In the genomic region with DNA sequence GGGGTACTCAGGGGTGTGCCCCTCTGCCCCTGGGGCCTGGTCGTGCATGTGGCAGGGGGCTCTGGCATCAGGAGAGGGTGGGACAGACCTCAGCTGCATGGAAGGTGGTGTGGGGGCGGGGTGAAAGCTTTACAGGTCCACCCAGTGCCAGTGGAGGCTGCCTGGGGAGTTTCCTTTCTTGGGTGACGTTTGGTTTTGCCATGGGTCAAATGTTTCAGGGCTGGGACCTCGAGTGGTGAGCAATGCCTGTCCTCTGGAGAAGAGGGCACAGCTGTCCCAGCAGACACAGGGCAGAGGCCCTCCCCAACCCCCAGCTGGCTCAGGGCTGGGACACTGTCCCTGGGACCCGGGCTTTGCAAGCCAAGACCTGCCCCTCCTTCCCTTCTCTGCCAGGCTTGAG, we compare ENCODE assay signal across 12 cellular contexts. TPM values are rescaled to one million over a fixed set of nuclear protein-coding genes. Genes with fewer than 3 reads are reported as not detected.
DNase-seq lines count a peak whose midpoint lies in the region; ATAC-seq, FAIRE-seq and TF ChIP-seq lines count a peak whose summit lies in the region.
"Had no signal": no experiment of that assay in that cellular context is flagged by ENCODE, and none has a peak within 500 bp of the region (broad histone marks: within the 10 kb centered on the region; RNA-seq: fewer than 3 reads in every experiment).

No MANE protein-coding gene starts in this region.

- H4K20me1 ChIP-seq in HCT116 (ENCODE audit: insufficient read depth) = 0 out of 2 replicates have a peak, but pooled peaks cover 4% of the 10 kb centered on the region
- peaks cover 44% of the 10 kb centered on the region; the same call in 1 of the 2 replicates for H4K20me1 ChIP-seq in HepG2 (ENCODE audit: insufficient read depth, low read length)

- TF ChIP-seq CTCF in HCT116 (IDR thresholded peaks at IDR 0.05 in 2 of 3, conservative IDR thresholded peaks at IDR 0.05 in 1 of 3; ENCODE audit: borderline replicate concordance in 1 of 3, insufficient read depth in 1 of 3, low read depth in 2 of 3, low read length in 2 of 3) (no peak), HepG2 (CRISPR knock-in tag; IDR thresholded peaks at IDR 0.05) (no peak), spleen (IDR thresholded peaks at IDR 0.05 in 8 of 11, conservative IDR thresholded peaks at IDR 0.05 in 3 of 11) (no peak)

- H3K9me3 ChIP-seq in HCT116 (ENCODE audit: control insufficient read depth in 1 of 2, insufficient read depth in 1 of 2, low read depth in 1 of 2, low read length in 2 of 2) (no peaks in the 10 kb centered on the region), HepG2 (ENCODE audit: low read length) (no peaks in the 10 kb centered on the region), spleen (no peaks in the 10 kb centered on the region)

- H2AFZ ChIP-seq in HCT116 (ENCODE audit: low read depth, low read length, poor library complexity, severe bottlenecking) (no peak overlapping the region), HepG2 (ENCODE audit: low read length) (no peak overlapping the region)

- ATAC-seq in HCT116 = no peak
- no peak for ATAC-seq in HepG2
- no peak for ATAC-seq in GM21423 (IDR thresholded peaks at IDR 0.05; ENCODE audit: unreplicated experiment)
- ATAC-seq: activated CD8-positive, alpha-beta memory T cell treated with anti-CD3 and anti-CD28 coated beads, Interleukin-2, amount 10 ng/mL, durations not matched to agents 7 days and 5 days had no signal

- H3K79me2 ChIP-seq in HCT116 (ENCODE audit: insufficient read depth, low read length) = peaks cover 80% of the 10 kb centered on the region
- peaks cover 79% of the 10 kb centered on the region for H3K79me2 ChIP-seq in HepG2 (ENCODE audit: insufficient read depth, low read length)

- TF ChIP-seq POLR2A in HCT116 (IDR thresholded peaks at IDR 0.05; ENCODE audit: borderline replicate concordance, extremely low read depth, insufficient read depth, insufficient read length) (no peak), HepG2 (IDR thresholded peaks at IDR 0.05; ENCODE audit: insufficient read depth in 1 of 2, low read depth in 2 of 2, low read length in 2 of 2) (no peak), spleen (IDR thresholded peaks at IDR 0.05) (no peak)

- TF ChIP-seq RAD21 in HCT116 (IDR thresholded peaks at IDR 0.05; ENCODE audit: low read depth) (no peak), HepG2 (CRISPR knock-in tag; IDR thresholded peaks at IDR 0.05) (no peak)

- CTCF ChIA-PET in HCT116 (lab: Charles Lee) (no interaction called here), HepG2 (lab: Yijun Ruan, JAX; ENCODE audit: low intra/inter-chr PET ratio, low total read pairs) (no interaction called here)

- no peaks in the 10 kb centered on the region for H3K27me3 Mint-ChIP-seq in dendritic cell treated with granulocyte-macrophage colony-stimulating factor and Interleukin-4, amounts not matched to agents 40 ng/mL and 50 ng/mL, for 4 days

- H3K4me3 ChIP-seq in HCT116 (replicated peaks in 1 of 2; ENCODE audit: low read depth in 1 of 2, low read length in 2 of 2) (no peak overlapping the region), HepG2 (replicated peaks in 1 of 3; ENCODE audit: insufficient read depth in 1 of 3, low read depth in 2 of 3, low read length in 3 of 3) (peak overlapping the region; percentile 69 to 98 (median 82); a peak in 5 of 6 replicates), spleen (peak overlapping the region in 3 of 8 donors; percentile 66 to 86 (median 82))

- no peaks in the 10 kb centered on the region for H3K9me2 ChIP-seq in HCT116 (ENCODE audit: insufficient read depth)

- peaks cover 2% of the 10 kb centered on the region for H3K4me1 Mint-ChIP-seq in dendritic cell treated with granulocyte-macrophage colony-stimulating factor and Interleukin-4, amounts not matched to agents 40 ng/mL and 50 ng/mL, for 4 days (ENCODE audit: low read depth)

- peak overlapping the region; percentile 33; the same call in 1 of the 2 replicates for H3K27ac ChIP-seq in HCT116 (ENCODE audit: low read depth, low read length)
- peak overlapping the region; percentile 99 for H3K27ac ChIP-seq in HepG2 (ENCODE audit: extremely low read length, insufficient read depth, low read length)
- peak overlapping the region in 6 of 8 donors; percentile 58 to 90 (median 86) for H3K27ac ChIP-seq in spleen
- H3K27ac ChIP-seq: HL-60 had no signal

- in situ Hi-C loops in HepG2 (cut with HindIII; ENCODE audit: extremely low pct_ligation_motif_present, low pct_unique_long_range_greater_than_20kb) = loop anchor here (10.0 kb wide), 2 partner anchors 165 to 265 kb away; a partner anchor contains a TSS

- no peak for TF ChIP-seq EP300 in HepG2 (IDR thresholded peaks at IDR 0.05; ENCODE audit: low read depth in 2 of 2, low read length in 2 of 2)
- TF ChIP-seq EP300 in HepG2 (CRISPR knock-in tag; IDR thresholded peaks at IDR 0.05; ENCODE audit: borderline replicate concordance) = no peak

- intact Hi-C loops in HCT116 (cut with micrococcal nuclease) = no loop called here
- intact Hi-C loops in dendritic cell treated with granulocyte-macrophage colony-stimulating factor and Interleukin-4, amounts not matched to agents 40 ng/mL and 50 ng/mL, for 4 days (cut with micrococcal nuclease) = loop anchor here (5.0 kb wide), 2 partner anchors 32 to 163 kb away; no protein-coding TSS in a partner anchor
- intact Hi-C loops in HepG2 (cut with micrococcal nuclease; ENCODE audit: unreplicated experiment) = loop anchor here (5.0 to 10.0 kb wide), 2 partner anchors 37 to 155 kb away; no protein-coding TSS in a partner anchor
- intact Hi-C loops in spleen (cut with DNase I; ENCODE audit: low total_unique reads) = loop anchor here (10.0 kb wide), 1 partner anchor 155 kb away; no protein-coding TSS in a partner anchor

- POLR2A ChIA-PET in HCT116 (lab: Charles Lee) = no interaction called here
- POLR2A ChIA-PET in HepG2 (lab: Yijun Ruan, JAX) = interaction anchor here (1.9 to 3.7 kb wide), 6 partner anchors 11 to 105 kb away, joined by 6 to 28 read pairs (median 16); no protein-coding TSS in a partner anchor

- RAD21 ChIA-PET in HCT116 (lab: Charles Lee; ENCODE audit: low non-redundant PET in 1 of 2, low total read pairs in 2 of 2, uncharacterized antibody in 2 of 2, unreplicated experiment in 2 of 2) = no interaction called here

- no peaks in the 10 kb centered on the region for H3K36me3 ChIP-seq in HCT116 (ENCODE audit: control insufficient read depth in 1 of 2, insufficient read depth in 2 of 2, low read length in 2 of 2)
- no peaks in the 10 kb centered on the region for H3K36me3 ChIP-seq in HepG2 (replicated peaks in 1 of 2; ENCODE audit: control insufficient read depth in 1 of 2, insufficient read depth in 2 of 2, low read length in 2 of 2)
- no peaks in the 10 kb centered on the region for H3K36me3 ChIP-seq in spleen

- H3K27me3 ChIP-seq in HCT116 (ENCODE audit: insufficient read depth, low read length) (no peaks in the 10 kb centered on the region), HepG2 (ENCODE audit: control insufficient read depth in 1 of 2, insufficient read depth in 2 of 2, low read length in 2 of 2) (no peaks in the 10 kb centered on the region; a peak in 1 of 5 replicates), spleen (replicated peaks in 1 of 7) (peaks cover 0 to 5% (median 0%) of the 10 kb centered on the region in 7 donors)

- peaks cover 25 to 59% of the 10 kb centered on the region in 2 experiments for H3K4me1 ChIP-seq in HCT116 (ENCODE audit: control insufficient read depth in 1 of 2, insufficient read depth in 2 of 2, low read length in 2 of 2)
- peaks cover 77% of the 10 kb centered on the region for H3K4me1 ChIP-seq in HepG2 (ENCODE audit: insufficient read depth, low read length)
- H3K4me1 ChIP-seq in spleen = peaks cover 22 to 90% (median 70%) of the 10 kb centered on the region in 6 donors

- peak overlapping the region; percentile 30 for H3K27ac Mint-ChIP-seq in dendritic cell treated with granulocyte-macrophage colony-stimulating factor and Interleukin-4, amounts not matched to agents 40 ng/mL and 50 ng/mL, for 4 days
- H3K27ac Mint-ChIP-seq: activated CD8-positive, alpha-beta memory T cell treated with anti-CD3 and anti-CD28 coated beads, Interleukin-2, amount 10 ng/mL, durations not matched to agents 7 days and 5 days had no signal

- FAIRE-seq in HepG2 (lab: Jason Lieb, UNC) = no peak

- H3K4me2 ChIP-seq in HCT116 (ENCODE audit: low read length) = peak overlapping the region; percentile 79
- H3K4me2 ChIP-seq in HepG2 (ENCODE audit: low read depth, low read length) = peak overlapping the region; percentile 98

- 20% methylated on average over 3 of the region's 5 CpGs for WGBS in HepG2 (ENCODE audit: low lambda C conversion rate)
- WGBS in spleen, 5 donors = 46 to 63% (median 55%) methylated on average over 2 to 5 of the region's 5 CpGs

- DNase-seq in HCT116 (ENCODE audit: low read depth, low spot score) (no peak), HepG2 (ENCODE audit: low spot score) (no peak), spleen (no peak), middle frontal gyrus (ENCODE audit: extremely low spot score, low spot score) (no peak), NCI-H446 treated with DMSO at 0.1 percent for 48 hours (lab: John Stamatoyannopoulos, UW) (no peak), cerebellar nuclear complex (lab: John Stamatoyannopoulos, UW) (no peak)
- DNase-seq: activated CD8-positive, alpha-beta memory T cell treated with anti-CD3 and anti-CD28 coated beads, Interleukin-2, amount 10 ng/mL, durations not matched to agents 7 days and 5 days; central memory CD4-positive, alpha-beta T cell; stimulated activated CD4-positive, alpha-beta T cell treated with anti-CD3 and anti-CD28 coated beads, Interleukin-12 subunit alpha, Interleukin-12 subunit beta, amount 100 ng/mL, for 4 hours had no signal

- BruUV-seq in HCT116 (replicated peaks; lab: Mats Ljungman, UMichigan) (no TSS peak), HepG2 (replicated peaks; lab: Mats Ljungman, UMichigan) (no TSS peak)

- H3K4me3 Mint-ChIP-seq in dendritic cell treated with granulocyte-macrophage colony-stimulating factor and Interleukin-4, amounts not matched to agents 40 ng/mL and 50 ng/mL, for 4 days = peak overlapping the region; percentile 89
- H3K4me3 Mint-ChIP-seq: activated CD8-positive, alpha-beta memory T cell treated with anti-CD3 and anti-CD28 coated beads, Interleukin-2, amount 10 ng/mL, durations not matched to agents 7 days and 5 days had no signal

- peaks cover 58% of the 10 kb centered on the region for H3K36me3 Mint-ChIP-seq in dendritic cell treated with granulocyte-macrophage colony-stimulating factor and Interleukin-4, amounts not matched to agents 40 ng/mL and 50 ng/mL, for 4 days (ENCODE audit: low read depth)
- H3K36me3 Mint-ChIP-seq: activated CD8-positive, alpha-beta memory T cell treated with anti-CD3 and anti-CD28 coated beads, Interleukin-2, amount 10 ng/mL, durations not matched to agents 7 days and 5 days had no signal

- no peaks in the 10 kb centered on the region for H3K9me3 Mint-ChIP-seq in dendritic cell treated with granulocyte-macrophage colony-stimulating factor and Interleukin-4, amounts not matched to agents 40 ng/mL and 50 ng/mL, for 4 days

- peak overlapping the region; percentile 44; the same call in 1 of the 2 replicates for H3K9ac ChIP-seq in HCT116 (ENCODE audit: low read length)
- H3K9ac ChIP-seq in HepG2 (ENCODE audit: insufficient read depth, low read depth, low read length) = peak overlapping the region; percentile 95

RNA-seq across cellular contexts. Expression of a gene that starts 3.6 kb away (rescaled TPM):
- total RNA-seq in HCT116 (2021; ENCODE audit: unreplicated experiment) (43.9 TPM), HepG2 (2016; rRNA removed; fragmentation: Illumina TruSeq; extraction: Trizol) (19.2 and 29.2 TPM in 2 replicates), spleen (100 to 1,000 TPM in 2 of 7 donors, 10 to 100 TPM in 5; 67.7 to 116 (median 95.6) TPM)
- polyA plus RNA-seq in HCT116 (2012) = 39.0 and 47.7 TPM in 2 replicates
- 24.1 and 24.5 TPM in 2 replicates for total RNA-seq in HepG2 (2016; cell fraction: cytosol; rRNA removed; fragmentation: Illumina TruSeq; extraction: Trizol; ENCODE audit: low read depth)
- total RNA-seq in HepG2 (2016; cell fraction: insoluble cytoplasmic fraction; rRNA removed; fragmentation: Illumina TruSeq; extraction: Trizol) = 16.2 and 29.2 TPM in 2 replicates
- total RNA-seq in HepG2 (2016; cell fraction: membrane; rRNA removed; fragmentation: Illumina TruSeq; extraction: Trizol) = 50.6 and 51.0 TPM in 2 replicates
- total RNA-seq in HepG2 (2016; cell fraction: nucleus; rRNA removed; fragmentation: Illumina TruSeq; extraction: Trizol) = 14.5 and 14.9 TPM in 2 replicates
- polyA plus RNA-seq in HepG2 (2011; rRNA removed) (18.9 and 23.8 TPM in 2 replicates), spleen (10 to 100 TPM; 10.9 to 40.4 (median 11.9) TPM)
- polyA plus RNA-seq in HepG2 (2011; cell fraction: cytosol; rRNA removed) = 20.3 and 28.6 TPM in 2 replicates
- polyA plus RNA-seq in HepG2 (2011; cell fraction: nucleus; rRNA removed) = 25.5 and 28.6 TPM in 2 replicates
- polyA plus RNA-seq in HepG2 (2012) = 42.6 and 48.4 TPM in 2 replicates
- polyA plus RNA-seq in HepG2 (2016; cell fraction: cytosol; fragmentation: Illumina TruSeq; extraction: Trizol; ENCODE audit: low read depth) = 68.3 and 74.3 TPM in 2 replicates
- 28.2 and 39.1 TPM in 2 replicates for polyA plus RNA-seq in HepG2 (2016; cell fraction: insoluble cytoplasmic fraction; fragmentation: Illumina TruSeq; extraction: Trizol; ENCODE audit: low read depth)
- polyA plus RNA-seq in HepG2 (2016; cell fraction: membrane; fragmentation: Illumina TruSeq; extraction: Trizol; ENCODE audit: low read depth) = 81.0 and 95.6 TPM in 2 replicates
- 27.8 and 30.7 TPM in 2 replicates for polyA plus RNA-seq in HepG2 (2016; cell fraction: nucleus; fragmentation: Illumina TruSeq; extraction: Trizol; ENCODE audit: insufficient read depth, low read depth)
- polyA minus RNA-seq in HepG2 (2011; rRNA and poly(A)+ RNA removed; ENCODE audit: low replicate concordance) = 26.4 and 69.1 TPM in 2 replicates
- 27.2 and 30.5 TPM in 2 replicates for polyA minus RNA-seq in HepG2 (2011; cell fraction: cytosol; rRNA and poly(A)+ RNA removed)
- polyA minus RNA-seq in HepG2 (2011; cell fraction: nucleus; rRNA and poly(A)+ RNA removed) = 13.6 and 15.8 TPM in 2 replicates

Comparison
In these comparisons a context has a peak if more than half of its experiments do, and no peak if none do; other contexts are left out.
1. H3K27ac ChIP-seq: peak in every context shown above with its lines; median percentile 99 in HepG2; 86 in spleen; 33 in HCT116.
2. H3K4me3 ChIP-seq: peak in HepG2 (3 of 3); none in HCT116 (0 of 2).